In the genomic region with DNA sequence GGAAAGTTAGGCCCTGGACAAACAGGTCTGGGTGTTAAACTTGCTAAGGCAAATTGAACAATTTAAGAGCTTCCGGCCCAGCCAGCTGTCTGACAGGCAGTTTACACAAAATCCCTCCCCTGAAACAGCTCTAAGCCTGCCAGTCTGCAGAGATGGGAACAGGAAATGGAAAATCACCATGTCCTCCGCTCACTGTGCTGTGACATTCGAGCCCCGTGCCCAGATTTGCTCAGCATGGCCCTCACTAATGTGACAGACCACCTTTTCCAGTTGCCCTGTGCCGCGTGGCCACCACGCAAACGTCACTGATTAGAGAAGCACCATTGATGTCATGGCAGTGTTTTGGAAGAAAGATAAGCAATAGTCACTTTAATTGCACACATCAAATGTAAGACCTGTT, we compare ENCODE assay signal across 1 cellular context.
TF ChIP-seq lines count a peak whose summit lies in the region.

No MANE protein-coding gene starts in this region.

TF ChIP-seq in IMR-90, 13 proteins besides CTCF, POLR2A, EP300 and RAD21 (continued from another document):
- TF ChIP-seq, protein P1, sequence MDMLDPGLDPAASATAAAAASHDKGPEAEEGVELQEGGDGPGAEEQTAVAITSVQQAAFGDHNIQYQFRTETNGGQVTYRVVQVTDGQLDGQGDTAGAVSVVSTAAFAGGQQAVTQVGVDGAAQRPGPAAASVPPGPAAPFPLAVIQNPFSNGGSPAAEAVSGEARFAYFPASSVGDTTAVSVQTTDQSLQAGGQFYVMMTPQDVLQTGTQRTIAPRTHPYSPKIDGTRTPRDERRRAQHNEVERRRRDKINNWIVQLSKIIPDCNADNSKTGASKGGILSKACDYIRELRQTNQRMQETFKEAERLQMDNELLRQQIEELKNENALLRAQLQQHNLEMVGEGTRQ (IDR thresholded peaks at IDR 0.05; ENCODE audit: low read depth, low read length), result no peak
- TF ChIP-seq MAZ (IDR thresholded peaks at IDR 0.05; ENCODE audit: borderline replicate concordance, low read depth, low read length), result no peak
- no peak for TF ChIP-seq RCOR1 (IDR thresholded peaks at IDR 0.05; ENCODE audit: insufficient replicate concordance, low read length)
